ENCODE assay signal across 17 cellular contexts in genomic region chr2:159176555-159176954, GRCh38.
DNase-seq lines count a peak whose midpoint lies in the region; ATAC-seq, FAIRE-seq and TF ChIP-seq lines count a peak whose summit lies in the region.
"Had no signal": no experiment of that assay in that cellular context is flagged by ENCODE, and none has a peak within 500 bp of the region (broad histone marks: within the 10 kb centered on the region; RNA-seq: fewer than 3 reads in every experiment).

No MANE protein-coding gene starts in this region.

- H2AK9ac ChIP-seq in IMR-90 (replicated peaks; ENCODE audit: low read depth, low read length, poor library complexity): no peak overlapping the region

- H3K4me1 ChIP-seq in IMR-90 (ENCODE audit: control insufficient read depth, insufficient read depth, low read length): peaks cover 5% of the 10 kb centered on the region
- no peaks in the 10 kb centered on the region for H3K4me1 ChIP-seq in HepG2 (ENCODE audit: insufficient read depth, low read length)
- no peaks in the 10 kb centered on the region for H3K4me1 ChIP-seq in MM.1S (ENCODE audit: low read length)

- H4K20me1 ChIP-seq in IMR-90 (ENCODE audit: insufficient read depth, low read length): no peaks in the 10 kb centered on the region
- H4K20me1 ChIP-seq in HepG2 (ENCODE audit: insufficient read depth, low read length): no peaks in the 10 kb centered on the region
- no peaks in the 10 kb centered on the region for H4K20me1 ChIP-seq in MM.1S (ENCODE audit: insufficient read depth, low read length)
- H4K20me1 ChIP-seq: BLaER1 had no signal

- CTCF ChIA-PET in IMR-90 (lab: Yijun Ruan, JAX) (no interaction called here), HepG2 (lab: Yijun Ruan, JAX; ENCODE audit: low intra/inter-chr PET ratio, low total read pairs) (no interaction called here)

- no peaks in the 10 kb centered on the region for H3F3A ChIP-seq in MM.1S (ENCODE audit: insufficient read depth, low read length)

- peak overlapping the region; percentile 18 for H3K4me3 Mint-ChIP-seq in type B pancreatic cell

- FAIRE-seq in HepG2 (lab: Jason Lieb, UNC): no peak
- FAIRE-seq: H1, RCC 7860 had no signal

- dilution Hi-C loops in IMR-90 (cut with HindIII; ENCODE audit: low sequenced_read_pairs, unreplicated experiment): no loop called here

- H3K23ac ChIP-seq in IMR-90 (ENCODE audit: low read depth, low read length): no peak overlapping the region

- BruUV-seq in IMR-90 (replicated peaks; lab: Mats Ljungman, UMichigan) (no TSS peak), HepG2 (replicated peaks; lab: Mats Ljungman, UMichigan) (no TSS peak)

- H2AK5ac ChIP-seq in IMR-90 (ENCODE audit: low read depth, low read length): no peak overlapping the region

- no peak for TF ChIP-seq RAD21 in IMR-90 (IDR thresholded peaks at IDR 0.05; ENCODE audit: low read length)
- TF ChIP-seq RAD21 in HepG2 (CRISPR knock-in tag; IDR thresholded peaks at IDR 0.05): no peak

- no peak overlapping the region for H3K4ac ChIP-seq in IMR-90 (ENCODE audit: low read depth, low read length)

- H2BK15ac ChIP-seq in IMR-90 (ENCODE audit: low read depth, low read length): no peak overlapping the region

- H3K79me2 ChIP-seq in HepG2 (ENCODE audit: insufficient read depth, low read length): no peaks in the 10 kb centered on the region
- H3K79me2 ChIP-seq in MM.1S (ENCODE audit: low read length): no peaks in the 10 kb centered on the region

- H3K79me1 ChIP-seq in IMR-90 (ENCODE audit: low read depth in 1 of 2, low read length in 2 of 2): no peaks in the 10 kb centered on the region; a peak in 2 of 4 replicates

- TF ChIP-seq EP300 in HepG2 (IDR thresholded peaks at IDR 0.05; ENCODE audit: low read depth in 2 of 2, low read length in 2 of 2) (no peak), HepG2 (CRISPR knock-in tag; IDR thresholded peaks at IDR 0.05; ENCODE audit: borderline replicate concordance) (no peak)

- ATAC-seq in IMR-90 (ENCODE audit: low read depth) (no peak), HepG2 (0 out of 3 replicates have a peak, but pooled peaks have one; percentile 21)

- no peak overlapping the region for H3K18ac ChIP-seq in IMR-90 (ENCODE audit: low read depth, low read length)

- H3K27ac ChIP-seq in IMR-90 (ENCODE audit: insufficient read depth, low read length) (no peak overlapping the region), HepG2 (ENCODE audit: extremely low read length, insufficient read depth, low read length) (no peak overlapping the region), MM.1S (ENCODE audit: low read length) (no peak overlapping the region)
- H3K27ac ChIP-seq: BLaER1, KMS-11 had no signal

- H3K9me1 ChIP-seq in IMR-90 (ENCODE audit: insufficient read depth, low read length): peaks cover 19% of the 10 kb centered on the region

- DNase-seq in IMR-90 (peak; percentile 5), astrocyte of the cerebellum (ENCODE audit: low read depth) (peak; percentile 66), HepG2 (ENCODE audit: low spot score) (no peak), type B pancreatic cell (ENCODE audit: extremely low spot score, unreplicated experiment) (no peak), anterior cingulate cortex (lab: John Stamatoyannopoulos, UW) (no peak), MM.1S (no peak), amniotic stem cell (lab: John Stamatoyannopoulos, UW) (no peak)
- DNase-seq: DMS 273 treated with DMSO at 0.1 percent for 48 hours, NCI-H1105 treated with DMSO at 0.1 percent for 48 hours, NCI-H187, NCI-H2171, NCI-H82, SHP77 treated with DMSO at 0.1 percent for 48 hours had no signal

- peaks cover 69% of the 10 kb centered on the region for H3K36me3 Mint-ChIP-seq in type B pancreatic cell

- POLR2A ChIA-PET in IMR-90 (lab: Charles Lee; ENCODE audit: unreplicated experiment): no interaction called here
- POLR2A ChIA-PET in HepG2 (lab: Yijun Ruan, JAX): no interaction called here

- no peak overlapping the region for H3K4me2 ChIP-seq in IMR-90 (ENCODE audit: low read depth, low read length)
- H3K4me2 ChIP-seq in HepG2 (ENCODE audit: low read depth, low read length): no peak overlapping the region
- no peak overlapping the region for H3K4me2 ChIP-seq in MM.1S (ENCODE audit: low read depth, low read length)
- H3K4me2 ChIP-seq: BLaER1, KMS-11 had no signal

- no peaks in the 10 kb centered on the region for H3K9me3 Mint-ChIP-seq in type B pancreatic cell

- WGBS in IMR-90 (ENCODE audit: extremely low coverage in 2 of 2, insufficient read length in 1 of 2), 2 experiments: no CpG with 5 or more reads among the region's 5 CpGs
- 80% methylated on average over 5 of the region's 5 CpGs for WGBS in HepG2 (ENCODE audit: low lambda C conversion rate)

- no peak overlapping the region for H4K8ac ChIP-seq in IMR-90 (ENCODE audit: low read depth in 2 of 2, low read length in 2 of 2)

- no peak overlapping the region for H4K91ac ChIP-seq in IMR-90 (ENCODE audit: insufficient read depth, low read depth, low read length)

- H3K56ac ChIP-seq in IMR-90 (ENCODE audit: extremely low read depth, insufficient read depth, low read length): no peak overlapping the region

- no peak overlapping the region for H2BK20ac ChIP-seq in IMR-90 (ENCODE audit: low read depth, low read length)

- no peak overlapping the region for H2BK5ac ChIP-seq in IMR-90 (ENCODE audit: low read depth, low read length, poor library complexity, severe bottlenecking)

- H3K4me3 ChIP-seq in IMR-90 (ENCODE audit: insufficient read depth, low read depth, low read length) (no peak overlapping the region), astrocyte of the cerebellum (ENCODE audit: low read depth, low read length) (no peak overlapping the region), HepG2 (replicated peaks in 1 of 3; ENCODE audit: insufficient read depth in 1 of 3, low read depth in 2 of 3, low read length in 3 of 3) (no peak overlapping the region), MM.1S (ENCODE audit: low read length) (no peak overlapping the region)
- H3K4me3 ChIP-seq: BLaER1 had no signal

- H2AFZ ChIP-seq in IMR-90 (replicated peaks; ENCODE audit: low read length, poor library complexity) (no peak overlapping the region), HepG2 (ENCODE audit: low read length) (no peak overlapping the region), MM.1S (ENCODE audit: low read length) (no peak overlapping the region)

- no peaks in the 10 kb centered on the region for H3K9me2 ChIP-seq in MM.1S (replicated peaks; ENCODE audit: insufficient read depth, low read length)

- H3K27me3 Mint-ChIP-seq in type B pancreatic cell: no peaks in the 10 kb centered on the region

- H3K9ac ChIP-seq in IMR-90 (ENCODE audit: low read depth, low read length) (no peak overlapping the region), HepG2 (ENCODE audit: insufficient read depth, low read depth, low read length) (no peak overlapping the region), MM.1S (ENCODE audit: low read length) (no peak overlapping the region)
- H3K9ac ChIP-seq: BLaER1, KMS-11 had no signal

- peak overlapping the region; percentile 83 for H3K27ac Mint-ChIP-seq in type B pancreatic cell

- intact Hi-C loops in IMR-90 (cut with micrococcal nuclease): no loop called here
- intact Hi-C loops in HepG2 (cut with micrococcal nuclease; ENCODE audit: unreplicated experiment): no loop called here

- no peak overlapping the region for H4K5ac ChIP-seq in IMR-90 (ENCODE audit: low read depth, low read length)

- peaks cover 45% of the 10 kb centered on the region for H3K4me1 Mint-ChIP-seq in type B pancreatic cell (ENCODE audit: unreplicated experiment)

- no peak overlapping the region for H3K14ac ChIP-seq in IMR-90 (replicated peaks; ENCODE audit: low read depth, low read length)

- peaks cover 45% of the 10 kb centered on the region for H3K36me3 ChIP-seq in IMR-90 (ENCODE audit: control insufficient read depth, insufficient read depth, low read length)
- H3K36me3 ChIP-seq in HepG2 (replicated peaks in 1 of 2; ENCODE audit: control insufficient read depth in 1 of 2, insufficient read depth in 2 of 2, low read length in 2 of 2): 0 out of 5 replicates have a peak, but pooled peaks cover 0 to 1% of the 10 kb centered on the region in 2 experiments
- no peaks in the 10 kb centered on the region for H3K36me3 ChIP-seq in MM.1S (replicated peaks; ENCODE audit: insufficient read depth, low read length)
- H3K36me3 ChIP-seq: BLaER1 had no signal

- TF ChIP-seq CTCF in IMR-90 (conservative IDR thresholded peaks at IDR 0.05; ENCODE audit: low read depth, low read length) (no peak), astrocyte of the cerebellum (IDR thresholded peaks at IDR 0.05; ENCODE audit: low read depth, low read length, missing control alignments) (peak; percentile 29), HepG2 (CRISPR knock-in tag; IDR thresholded peaks at IDR 0.05) (no peak), type B pancreatic cell (conservative IDR thresholded peaks at IDR 0.05) (peak; percentile 53), MM.1S (IDR thresholded peaks at IDR 0.05; ENCODE audit: low read length) (no peak)

- TF ChIP-seq POLR2A in IMR-90 (IDR thresholded peaks at IDR 0.05; ENCODE audit: low read depth, low read length) (no peak), HepG2 (IDR thresholded peaks at IDR 0.05; ENCODE audit: insufficient read depth in 1 of 2, low read depth in 2 of 2, low read length in 2 of 2) (no peak)

- in situ Hi-C loops in IMR-90 (cut with MboI; ENCODE audit: low sequenced_read_pairs) (no loop called here), astrocyte of the cerebellum (cut with HindIII; ENCODE audit: low sequenced_read_pairs) (no loop called here), HepG2 (cut with HindIII; ENCODE audit: extremely low pct_ligation_motif_present, low pct_unique_long_range_greater_than_20kb) (no loop called here)

- H3K27me3 ChIP-seq in IMR-90 (ENCODE audit: control insufficient read depth, insufficient read depth, low read length): no peaks in the 10 kb centered on the region
- H3K27me3 ChIP-seq in HepG2 (ENCODE audit: control insufficient read depth in 1 of 2, insufficient read depth in 2 of 2, low read length in 2 of 2): no peaks in the 10 kb centered on the region
- no peaks in the 10 kb centered on the region for H3K27me3 ChIP-seq in MM.1S (replicated peaks; ENCODE audit: insufficient read depth, low read length)
- H3K27me3 ChIP-seq: BLaER1 had no signal

- H3K9me3 ChIP-seq in IMR-90 (ENCODE audit: control insufficient read depth, insufficient read depth, low read length): no peaks in the 10 kb centered on the region
- no peaks in the 10 kb centered on the region for H3K9me3 ChIP-seq in HepG2 (ENCODE audit: low read length)
- no peaks in the 10 kb centered on the region for H3K9me3 ChIP-seq in MM.1S (replicated peaks; ENCODE audit: insufficient read depth, low read length)
- H3K9me3 ChIP-seq: BLaER1 had no signal

- H2BK120ac ChIP-seq in IMR-90 (ENCODE audit: low read depth, low read length): no peak overlapping the region

TF ChIP-seq in IMR-90, 13 proteins besides CTCF, POLR2A, EP300 and RAD21 (continues in another document):
- no peak for TF ChIP-seq NFE2L2 (IDR thresholded peaks at IDR 0.05; ENCODE audit: low read depth, low read length)
- TF ChIP-seq MXI1 (IDR thresholded peaks at IDR 0.05; ENCODE audit: borderline replicate concordance, low read depth, low read length): no peak
- TF ChIP-seq CEBPB (IDR thresholded peaks at IDR 0.05; ENCODE audit: low read depth, low read length): no peak

Comparison
In these comparisons a context has a peak if more than half of its experiments do, and no peak if none do; other contexts are left out.
1. DNase-seq: peak in IMR-90 (single experiment) and astrocyte of the cerebellum (single experiment); none in HepG2 (single experiment), type B pancreatic cell (single experiment), anterior cingulate cortex (0 of 58), MM.1S (single experiment) and amniotic stem cell (single experiment).
2. CTCF ChIP-seq: peak in astrocyte of the cerebellum (single experiment) and type B pancreatic cell (single experiment); none in IMR-90 (single experiment), HepG2 (single experiment) and MM.1S (single experiment).